10 cellular contexts compared by ENCODE assay signal in the genomic region with DNA sequence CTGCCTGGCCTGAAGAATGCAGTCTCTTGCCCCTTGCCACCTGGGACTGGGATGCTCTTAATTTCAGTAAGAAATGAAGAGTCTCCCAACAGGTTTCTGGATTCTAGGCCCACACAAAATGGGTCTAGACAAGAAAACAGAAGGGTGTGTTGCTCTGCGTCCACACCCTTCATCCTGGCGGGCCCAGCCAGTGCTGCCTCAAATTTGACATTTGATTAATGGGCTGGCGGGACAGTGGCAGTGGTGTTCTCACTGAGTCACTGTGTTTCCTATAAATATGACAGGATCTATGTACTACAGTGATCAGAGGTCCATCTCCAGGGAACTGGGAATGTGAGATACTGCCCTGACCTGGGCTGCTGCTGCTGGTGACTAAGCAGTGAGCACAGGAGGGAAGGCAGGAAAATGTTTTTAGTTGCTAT. TPM values are rescaled to one million over a fixed set of nuclear protein-coding genes. Genes with fewer than 3 reads are reported as not detected.
DNase-seq lines count a peak whose midpoint lies in the region; ATAC-seq, FAIRE-seq and TF ChIP-seq lines count a peak whose summit lies in the region.
"Had no signal": no experiment of that assay in that cellular context is flagged by ENCODE, and none has a peak within 500 bp of the region (broad histone marks: within the 10 kb centered on the region; RNA-seq: fewer than 3 reads in every experiment).

No MANE protein-coding gene starts in this region.

- H3K9ac ChIP-seq in kidney (ENCODE audit: low read length in 2 of 2), result no peak overlapping the region

- no peak for ATAC-seq in stimulated activated memory B cell treated with anti-CD40 and anti-IgM and Interleukin-4, amounts not matched to agents 10 μg/mL and 1 μg/mL and 100 μg/mL, for 72 hours
- ATAC-seq in HG03432 (IDR thresholded peaks at IDR 0.05; ENCODE audit: unreplicated experiment) (no peak), GM19023 (IDR thresholded peaks at IDR 0.05; ENCODE audit: unreplicated experiment) (no peak)

- H3K4me1 Mint-ChIP-seq in stimulated activated memory B cell treated with anti-CD40 and anti-IgM and Interleukin-4, amounts not matched to agents 10 μg/mL and 1 μg/mL and 100 μg/mL, for 72 hours, result peaks cover 31% of the 10 kb centered on the region

- H3K9me3 Mint-ChIP-seq in stimulated activated memory B cell treated with anti-CD40 and anti-IgM and Interleukin-4, amounts not matched to agents 10 μg/mL and 1 μg/mL and 100 μg/mL, for 72 hours, result no peaks in the 10 kb centered on the region

- no peak overlapping the region for H3K4me3 Mint-ChIP-seq in stimulated activated memory B cell treated with anti-CD40 and anti-IgM and Interleukin-4, amounts not matched to agents 10 μg/mL and 1 μg/mL and 100 μg/mL, for 72 hours

- in situ Hi-C loops in G401 (cut with HindIII; ENCODE audit: low sequenced_read_pairs), result no loop called here

- no peak for TF ChIP-seq CTCF in kidney (IDR thresholded peaks at IDR 0.05; ENCODE audit: borderline replicate concordance, extremely low read depth, insufficient read depth)

- no peaks in the 10 kb centered on the region for H3K9me3 ChIP-seq in kidney (ENCODE audit: control insufficient read depth in 1 of 2, low read length in 2 of 2)

- no peaks in the 10 kb centered on the region for H3K36me3 ChIP-seq in kidney (ENCODE audit: control insufficient read depth in 1 of 2, insufficient read depth in 2 of 2, low read length in 2 of 2)

- H3K27ac Mint-ChIP-seq in stimulated activated memory B cell treated with anti-CD40 and anti-IgM and Interleukin-4, amounts not matched to agents 10 μg/mL and 1 μg/mL and 100 μg/mL, for 72 hours, result peak overlapping the region; percentile 61

- FAIRE-seq in kidney (lab: Jason Lieb, UNC), result no peak
- FAIRE-seq: D721Med had no signal

- H3K27ac ChIP-seq in kidney (ENCODE audit: low read depth in 2 of 2, low read length in 2 of 2), result peak overlapping the region; percentile 5 to 81

- H3K36me3 Mint-ChIP-seq in stimulated activated memory B cell treated with anti-CD40 and anti-IgM and Interleukin-4, amounts not matched to agents 10 μg/mL and 1 μg/mL and 100 μg/mL, for 72 hours, result no peaks in the 10 kb centered on the region

- DNase-seq in HT1080 (ENCODE audit: low read depth), result peak; percentile 57
- DNase-seq in amniotic epithelial cell (ENCODE audit: low read depth), result peak; percentile 12
- DNase-seq in kidney, result no peak
- DNase-seq in G401 (ENCODE audit: low spot score), result no peak
- no peak for DNase-seq in GM03348 (ENCODE audit: low spot score)

- H3K4me1 ChIP-seq in kidney (ENCODE audit: control insufficient read depth in 1 of 2, insufficient read depth in 1 of 2, low read depth in 1 of 2, low read length in 2 of 2), result peaks cover 27 to 32% of the 10 kb centered on the region in 2 donors

- H3K4me3 ChIP-seq in kidney (ENCODE audit: low read length in 2 of 2), result no peak overlapping the region
- H3K4me3 ChIP-seq: coronary artery had no signal

- H3K27me3 Mint-ChIP-seq in stimulated activated memory B cell treated with anti-CD40 and anti-IgM and Interleukin-4, amounts not matched to agents 10 μg/mL and 1 μg/mL and 100 μg/mL, for 72 hours, result peaks cover 2% of the 10 kb centered on the region

- intact Hi-C loops in kidney (cut with DNase I), result no loop called here

RNA-seq across cellular contexts. Expression of a gene that starts 6.5 kb away (rescaled TPM):
- 0.50 TPM in 1 of 2 replicates, not detected in the other for total RNA-seq in HT1080 (2014; rRNA removed; shearing (Covaris generic))
- 0.33 and 0.80 TPM in 2 replicates for polyA plus RNA-seq in HT1080 (2015; cell fraction: cytosol; rRNA removed)
- 0.31 and 0.79 TPM in 2 replicates for polyA plus RNA-seq in HT1080 (2015; cell fraction: nucleus; rRNA removed)
- 0.41 TPM for total RNA-seq in kidney
- polyA plus RNA-seq in kidney (ENCODE audit: insufficient read depth, low read depth, low replicate concordance), result 0.43 TPM
- total RNA-seq in G401 (2014; rRNA removed; shearing (Covaris generic)), result not detected in 2 replicates

RNA-seq across cellular contexts. Expression of a gene that starts 8.9 kb away (rescaled TPM):
- 15.0 and 18.7 TPM in 2 replicates for total RNA-seq in HT1080 (2014; rRNA removed; shearing (Covaris generic))
- polyA plus RNA-seq in HT1080 (2015; cell fraction: cytosol; rRNA removed), result 13.9 and 14.8 TPM in 2 replicates
- 19.2 and 21.0 TPM in 2 replicates for polyA plus RNA-seq in HT1080 (2015; cell fraction: nucleus; rRNA removed)
- total RNA-seq in kidney, result 24.6 TPM
- polyA plus RNA-seq in kidney (ENCODE audit: insufficient read depth, low read depth, low replicate concordance), result 12.6 TPM
- 29.4 and 45.8 TPM in 2 replicates for total RNA-seq in G401 (2014; rRNA removed; shearing (Covaris generic))

RNA-seq across cellular contexts. Expression of a gene that starts 37.3 kb away (rescaled TPM):
- 16.5 and 18.8 TPM in 2 replicates for total RNA-seq in HT1080 (2014; rRNA removed; shearing (Covaris generic))
- polyA plus RNA-seq in HT1080 (2015; cell fraction: cytosol; rRNA removed), result 5.1 and 6.3 TPM in 2 replicates
- 17.2 and 18.5 TPM in 2 replicates for polyA plus RNA-seq in HT1080 (2015; cell fraction: nucleus; rRNA removed)
- 25.6 TPM for total RNA-seq in kidney
- 15.9 TPM for polyA plus RNA-seq in kidney (ENCODE audit: insufficient read depth, low read depth, low replicate concordance)
- total RNA-seq in G401 (2014; rRNA removed; shearing (Covaris generic)), result 48.6 and 50.3 TPM in 2 replicates

RNA-seq across cellular contexts. Expression of a gene that starts 48.5 kb away (rescaled TPM):
- not detected in 2 replicates for total RNA-seq in HT1080 (2014; rRNA removed; shearing (Covaris generic))
- not detected in 2 replicates for polyA plus RNA-seq in HT1080 (2015; cell fraction: cytosol; rRNA removed)
- polyA plus RNA-seq in HT1080 (2015; cell fraction: nucleus; rRNA removed), result not detected in 2 replicates
- not detected for total RNA-seq in kidney
- polyA plus RNA-seq in kidney (ENCODE audit: insufficient read depth, low read depth, low replicate concordance), result not detected
- 0.71 TPM in 1 of 2 replicates, not detected in the other for total RNA-seq in G401 (2014; rRNA removed; shearing (Covaris generic))

RNA-seq across cellular contexts. Expression of a gene that starts 49.7 kb away (rescaled TPM):
- total RNA-seq in HT1080 (2014; rRNA removed; shearing (Covaris generic)), result not detected in 2 replicates
- polyA plus RNA-seq in HT1080 (2015; cell fraction: cytosol; rRNA removed), result not detected in 2 replicates
- polyA plus RNA-seq in HT1080 (2015; cell fraction: nucleus; rRNA removed), result not detected in 2 replicates
- total RNA-seq in kidney, result not detected
- polyA plus RNA-seq in kidney (ENCODE audit: insufficient read depth, low read depth, low replicate concordance), result not detected
- total RNA-seq in G401 (2014; rRNA removed; shearing (Covaris generic)), result not detected in 2 replicates

Comparison
In these comparisons a context has a peak if more than half of its experiments do, and no peak if none do; other contexts are left out.
1. DNase-seq: peak in HT1080 (single experiment) and amniotic epithelial cell (single experiment); none in kidney (single experiment), G401 (single experiment) and GM03348 (single experiment).